ENCODE assay signal across 12 cellular contexts in the genomic region with DNA sequence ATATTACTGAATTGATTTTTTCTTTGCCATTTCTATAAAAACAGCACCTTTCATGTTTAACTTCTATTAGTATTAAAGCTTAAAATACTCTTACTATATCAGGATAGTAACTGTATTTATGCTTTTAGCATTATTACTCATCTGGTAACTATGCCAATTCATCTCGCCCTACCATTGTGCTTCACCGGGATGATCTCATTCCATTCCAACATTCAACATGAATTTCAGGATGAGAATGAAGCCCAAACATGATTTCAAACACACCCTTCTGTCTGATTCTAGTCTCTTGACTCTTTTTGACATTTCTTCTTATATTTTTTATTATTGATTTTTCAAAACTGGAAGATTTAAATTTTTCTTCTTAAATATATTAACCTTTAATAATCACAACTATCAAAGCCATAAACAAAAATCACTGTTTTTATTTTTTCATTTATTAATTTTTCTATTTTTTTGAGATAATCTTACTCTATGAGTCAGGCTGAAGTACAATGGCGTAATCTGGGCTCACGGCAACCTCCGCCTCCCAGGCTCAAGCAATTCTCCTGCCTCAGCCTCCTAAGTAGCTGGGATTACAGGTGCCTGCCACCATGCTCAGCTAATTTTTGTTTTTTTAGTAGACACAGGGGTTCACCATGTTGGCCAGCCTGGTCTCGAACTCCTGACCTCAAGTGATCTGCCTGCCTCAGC. TPM values are rescaled to one million over a fixed set of nuclear protein-coding genes. Genes with fewer than 3 reads are reported as not detected.
DNase-seq lines count a peak whose midpoint lies in the region; TF ChIP-seq lines count a peak whose summit lies in the region.
"Had no signal": no experiment of that assay in that cellular context is flagged by ENCODE, and none has a peak within 500 bp of the region (broad histone marks: within the 10 kb centered on the region; RNA-seq: fewer than 3 reads in every experiment).

No MANE protein-coding gene starts in this region.

- H3K4ac ChIP-seq in neuronal stem cell (ENCODE audit: low read length): no peak overlapping the region

- no peak for TF ChIP-seq CTCF in choroid plexus epithelial cell (conservative IDR thresholded peaks at IDR 0.05; ENCODE audit: low read depth, low read length)

- H2BK12ac ChIP-seq in neuronal stem cell (ENCODE audit: low read length): no peak overlapping the region

- H3K18ac ChIP-seq in neuronal stem cell (ENCODE audit: low read length): no peak overlapping the region

- no peak overlapping the region for H3K4me3 ChIP-seq in choroid plexus epithelial cell (ENCODE audit: low read depth, low read length)
- H3K4me3 ChIP-seq in neuronal stem cell (ENCODE audit: low read length in 2 of 2): no peak overlapping the region

- DNase-seq in AG08396 (ENCODE audit: low spot score) (peak; percentile 31), LHCN-M2 (ENCODE audit: low read depth) (peak; percentile 74), choroid plexus epithelial cell (ENCODE audit: low read depth) (peak; percentile 73), lung microvascular endothelial cell (ENCODE audit: low read depth in 2 of 2) (peak; percentile 90 to 92), neuronal stem cell (ENCODE audit: low spot score) (no peak), HuH-7.5 (ENCODE audit: low spot score) (no peak), D341Med (ENCODE audit: low spot score) (no peak), NCI-H2171 treated with DMSO at 0.1 percent for 48 hours (lab: John Stamatoyannopoulos, UW) (no peak)
- DNase-seq: activated CD8-positive, alpha-beta memory T cell treated with anti-CD3 and anti-CD28 coated beads, Interleukin-2, amount 10 ng/mL, durations not matched to agents 7 days and 5 days; activated naive CD8-positive, alpha-beta T cell treated with anti-CD3 and anti-CD28 coated beads, Interleukin-2, amount 50 U/mL, for 24 hours; islet precursor cell had no signal

- H3K23ac ChIP-seq in neuronal stem cell (ENCODE audit: low read depth, low read length, poor library complexity): no peak overlapping the region

- no peak overlapping the region for H2BK5ac ChIP-seq in neuronal stem cell (ENCODE audit: low read length)

- no peaks in the 10 kb centered on the region for H3K79me1 ChIP-seq in neuronal stem cell (ENCODE audit: low read depth, low read length)

- no peak overlapping the region for H3K14ac ChIP-seq in neuronal stem cell (ENCODE audit: low read length)

- H3K4me2 ChIP-seq in neuronal stem cell (ENCODE audit: insufficient read depth, low read length, poor library complexity, severe bottlenecking): no peak overlapping the region

- H2BK120ac ChIP-seq in neuronal stem cell (ENCODE audit: low read depth, low read length): no peak overlapping the region

- no peak overlapping the region for H4K91ac ChIP-seq in neuronal stem cell (ENCODE audit: low read depth, low read length, poor library complexity)

- H2BK15ac ChIP-seq in neuronal stem cell (ENCODE audit: low read length): no peak overlapping the region

- no peaks in the 10 kb centered on the region for H3K36me3 ChIP-seq in neuronal stem cell (replicated peaks in 1 of 2; ENCODE audit: control insufficient read depth in 2 of 2, insufficient read depth in 2 of 2, low read length in 2 of 2)

- no peak overlapping the region for H2AK5ac ChIP-seq in neuronal stem cell (ENCODE audit: low read depth, low read length)

- H2AFZ ChIP-seq in neuronal stem cell (ENCODE audit: low read length): no peak overlapping the region

- no peaks in the 10 kb centered on the region for H3K9me3 ChIP-seq in neuronal stem cell (replicated peaks in 1 of 2; ENCODE audit: control insufficient read depth in 2 of 2, insufficient read depth in 1 of 2, low read depth in 1 of 2, low read length in 2 of 2)

- H3K27ac ChIP-seq in neuronal stem cell (replicated peaks; ENCODE audit: low read length): no peak overlapping the region
- H3K27ac ChIP-seq: C4-2B had no signal

- H4K8ac ChIP-seq in neuronal stem cell (ENCODE audit: low read depth, low read length): no peak overlapping the region

- no CpG with 5 or more reads among the region's 6 CpGs for WGBS in neuronal stem cell (ENCODE audit: extremely low coverage in 2 of 2, insufficient read length in 2 of 2, insufficient replicate concordance in 1 of 2), 2 donors

- H3K27me3 ChIP-seq in neuronal stem cell (ENCODE audit: control insufficient read depth in 3 of 3, insufficient read depth in 3 of 3, low read depth in 1 of 3, low read length in 3 of 3): no peaks in the 10 kb centered on the region

- H3K4me1 ChIP-seq in neuronal stem cell (ENCODE audit: control insufficient read depth in 2 of 2, insufficient read depth in 1 of 2, low read depth in 1 of 2, low read length in 2 of 2): no peaks in the 10 kb centered on the region

- H3K9ac ChIP-seq in neuronal stem cell (ENCODE audit: low read depth, low read length, poor library complexity): no peak overlapping the region

RNA-seq across cellular contexts. Expression of a gene that starts 46.7 kb away (rescaled TPM):
- total RNA-seq in LHCN-M2 (2014; rRNA removed) (8.3 and 9.0 TPM in 2 replicates), lung microvascular endothelial cell (363 and 693 TPM in 2 replicates)
- polyA plus RNA-seq in LHCN-M2 (2012): 3.9 TPM
- polyA plus RNA-seq in neuronal stem cell (2013, experiment 1 of 2): 228 TPM
- polyA plus RNA-seq in neuronal stem cell (2013, experiment 2 of 2): 231 TPM
- total RNA-seq: activated CD8-positive, alpha-beta memory T cell treated with anti-CD3 and anti-CD28 coated beads, Interleukin-2, amount 10 ng/mL, durations not matched to agents 7 days and 5 days had no signal

Comparison
In these comparisons a context has a peak if more than half of its experiments do, and no peak if none do; other contexts are left out.
1. DNase-seq: peak in AG08396 (single experiment), LHCN-M2 (single experiment), choroid plexus epithelial cell (single experiment) and lung microvascular endothelial cell (2 of 2); none in neuronal stem cell (single experiment), HuH-7.5 (single experiment), D341Med (single experiment) and NCI-H2171 treated with DMSO at 0.1 percent for 48 hours (single experiment).
2. RNA of a gene that starts 46.7 kb away (total RNA-seq): 363 to 693 TPM in lung microvascular endothelial cell; 8.3 to 9.0 TPM in LHCN-M2; every median in the first group is over 10 times any median in the second.